10 cellular contexts compared by ENCODE assay signal in genomic region chr1:59266180-59266926, GRCh38. TPM values are rescaled to one million over a fixed set of nuclear protein-coding genes. Genes with fewer than 3 reads are reported as not detected.
DNase-seq lines count a peak whose midpoint lies in the region; ATAC-seq and TF ChIP-seq lines count a peak whose summit lies in the region.
"Had no signal": no experiment of that assay in that cellular context is flagged by ENCODE, and none has a peak within 500 bp of the region (broad histone marks: within the 10 kb centered on the region; RNA-seq: fewer than 3 reads in every experiment).

No MANE protein-coding gene starts in this region.

- H4K20me1 ChIP-seq in hepatocyte (ENCODE audit: insufficient read depth, poor library complexity, severe bottlenecking) (no peaks in the 10 kb centered on the region), PC-3 (ENCODE audit: low read length) (no peaks in the 10 kb centered on the region)

- H3K79me1 ChIP-seq in mesenchymal stem cell (replicated peaks; ENCODE audit: low read length, poor library complexity, severe bottlenecking): no peaks in the 10 kb centered on the region

- no peaks in the 10 kb centered on the region for H3F3A ChIP-seq in PC-3 (ENCODE audit: low read length, unreplicated experiment)

- POLR2A ChIA-PET in PC-3 (lab: Charles Lee; ENCODE audit: unreplicated experiment): no interaction called here

- no peak overlapping the region for H3K14ac ChIP-seq in mesenchymal stem cell (ENCODE audit: low read length in 2 of 2)

- H3K23ac ChIP-seq in mesenchymal stem cell (ENCODE audit: low read length in 2 of 2): no peak overlapping the region

- H4K91ac ChIP-seq in mesenchymal stem cell (ENCODE audit: low read length): no peak overlapping the region

- H3K36me3 ChIP-seq in mesenchymal stem cell (ENCODE audit: control insufficient read depth in 1 of 2, insufficient read depth in 2 of 2, low read depth in 1 of 2, low read length in 2 of 2) (no peaks in the 10 kb centered on the region), hepatocyte (replicated peaks; ENCODE audit: insufficient read depth, low read depth) (no peaks in the 10 kb centered on the region), PC-3 (ENCODE audit: low read depth, low read length) (no peaks in the 10 kb centered on the region)

- DNase-seq in left cardiac atrium (no peak), mesenchymal stem cell (no peak), hepatocyte (ENCODE audit: low spot score) (no peak), PC-3 (no peak)
- DNase-seq in natural killer cell treated with Interleukin-12 subunit alpha and Interleukin-12 subunit beta and Interleukin-15 and Interleukin-18, amount 100 ng/mL, for 72 hours (ENCODE audit: low spot score): no peak
- DNase-seq: T-helper 2 cell had no signal

- H2BK5ac ChIP-seq in mesenchymal stem cell (ENCODE audit: low read depth, low read length, poor library complexity, severe bottlenecking): no peak overlapping the region

- TF ChIP-seq CTCF in hepatocyte (IDR thresholded peaks at IDR 0.05; ENCODE audit: poor library complexity) (no peak), PC-3 (conservative IDR thresholded peaks at IDR 0.05; ENCODE audit: low read depth, low read length) (no peak)

- ATAC-seq in GM18511 (IDR thresholded peaks at IDR 0.05; ENCODE audit: unreplicated experiment) (peak; percentile 95), GM21576 (IDR thresholded peaks at IDR 0.05; ENCODE audit: unreplicated experiment) (peak; percentile 87), HG03457 (IDR thresholded peaks at IDR 0.05; ENCODE audit: unreplicated experiment) (peak; percentile 67), left cardiac atrium (peak; percentile 47 to 61), PC-3 (no peak)
- no peak for ATAC-seq in natural killer cell treated with Interleukin-12 subunit alpha and Interleukin-12 subunit beta and Interleukin-15 and Interleukin-18, amount 100 ng/mL, for 72 hours

- H2BK12ac ChIP-seq in mesenchymal stem cell (ENCODE audit: low read length in 2 of 2): no peak overlapping the region

- H3K4me3 Mint-ChIP-seq in natural killer cell treated with Interleukin-12 subunit alpha and Interleukin-12 subunit beta and Interleukin-15 and Interleukin-18, amount 100 ng/mL, for 72 hours: no peak overlapping the region

- H3K27me3 Mint-ChIP-seq in natural killer cell treated with Interleukin-12 subunit alpha and Interleukin-12 subunit beta and Interleukin-15 and Interleukin-18, amount 100 ng/mL, for 72 hours: peaks cover 0 to 7% of the 10 kb centered on the region in 2 donors

- peaks cover 4 to 13% of the 10 kb centered on the region in 2 donors for H3K4me1 Mint-ChIP-seq in natural killer cell treated with Interleukin-12 subunit alpha and Interleukin-12 subunit beta and Interleukin-15 and Interleukin-18, amount 100 ng/mL, for 72 hours (ENCODE audit: low read depth in 2 of 2)

- H3K27ac ChIP-seq in mesenchymal stem cell (ENCODE audit: low read length, poor library complexity, severe bottlenecking): no peak overlapping the region
- H3K27ac ChIP-seq in hepatocyte: no peak overlapping the region
- no peak overlapping the region for H3K27ac ChIP-seq in PC-3 (ENCODE audit: low read length)
- H3K27ac ChIP-seq: KMS-11 had no signal

- BruUV-seq in PC-3 (replicated peaks; lab: Mats Ljungman, UMichigan): no TSS peak

- H3K27me3 ChIP-seq in mesenchymal stem cell (ENCODE audit: control insufficient read depth in 1 of 2, insufficient read depth in 1 of 2, low read length in 2 of 2) (no peaks in the 10 kb centered on the region), hepatocyte (no peaks in the 10 kb centered on the region), PC-3 (ENCODE audit: low read length) (no peaks in the 10 kb centered on the region)

- no peaks in the 10 kb centered on the region for H3K9me3 ChIP-seq in mesenchymal stem cell (ENCODE audit: control insufficient read depth, low read length)
- no peaks in the 10 kb centered on the region for H3K9me3 ChIP-seq in hepatocyte (ENCODE audit: low read depth)
- no peaks in the 10 kb centered on the region for H3K9me3 ChIP-seq in PC-3 (ENCODE audit: low read length)

- H3K79me2 ChIP-seq in hepatocyte: no peaks in the 10 kb centered on the region
- H3K79me2 ChIP-seq in PC-3 (ENCODE audit: low read length): no peaks in the 10 kb centered on the region

- intact Hi-C loops in left cardiac atrium (cut with DNase I) (no loop called here), PC-3 (cut with micrococcal nuclease) (no loop called here)

- H3K9me2 ChIP-seq in hepatocyte (replicated peaks; ENCODE audit: insufficient read depth) (no peaks in the 10 kb centered on the region), PC-3 (replicated peaks; ENCODE audit: low read length) (no peaks in the 10 kb centered on the region)

- H2BK15ac ChIP-seq in mesenchymal stem cell (ENCODE audit: low read depth, poor library complexity, severe bottlenecking): no peak overlapping the region

- H3K9me3 Mint-ChIP-seq in natural killer cell treated with Interleukin-12 subunit alpha and Interleukin-12 subunit beta and Interleukin-15 and Interleukin-18, amount 100 ng/mL, for 72 hours: no peaks in the 10 kb centered on the region

- H3K4ac ChIP-seq in mesenchymal stem cell (ENCODE audit: low read depth in 1 of 2, low read length in 2 of 2): no peak overlapping the region

- H2AFZ ChIP-seq in mesenchymal stem cell (ENCODE audit: low read depth, low read length): no peak overlapping the region
- H2AFZ ChIP-seq in hepatocyte: no peak overlapping the region
- no peak overlapping the region for H2AFZ ChIP-seq in PC-3 (ENCODE audit: low read length)

- H3K18ac ChIP-seq in mesenchymal stem cell (ENCODE audit: low read depth in 1 of 2, low read length in 2 of 2): no peak overlapping the region

- peaks cover 8% of the 10 kb centered on the region for H3K36me3 Mint-ChIP-seq in natural killer cell treated with Interleukin-12 subunit alpha and Interleukin-12 subunit beta and Interleukin-15 and Interleukin-18, amount 100 ng/mL, for 72 hours

- H3K9ac ChIP-seq in mesenchymal stem cell (ENCODE audit: low read length): no peak overlapping the region
- H3K9ac ChIP-seq in PC-3 (ENCODE audit: low read length): no peak overlapping the region
- H3K9ac ChIP-seq: KMS-11 had no signal

- H4K8ac ChIP-seq in mesenchymal stem cell (ENCODE audit: low read length): no peak overlapping the region

- CTCF ChIA-PET in PC-3 (lab: Charles Lee): no interaction called here

- H3K4me1 ChIP-seq in mesenchymal stem cell (ENCODE audit: control insufficient read depth, insufficient read depth, low read depth, low read length) (no peaks in the 10 kb centered on the region), hepatocyte (ENCODE audit: insufficient read depth) (no peaks in the 10 kb centered on the region), PC-3 (ENCODE audit: insufficient read depth, low read length) (no peaks in the 10 kb centered on the region)

- no peak overlapping the region for H3K27ac Mint-ChIP-seq in natural killer cell treated with Interleukin-12 subunit alpha and Interleukin-12 subunit beta and Interleukin-15 and Interleukin-18, amount 100 ng/mL, for 72 hours

- H3K4me2 ChIP-seq in mesenchymal stem cell (ENCODE audit: low read length, poor library complexity, severe bottlenecking): no peak overlapping the region
- H3K4me2 ChIP-seq in hepatocyte: no peak overlapping the region
- H3K4me2 ChIP-seq in PC-3 (ENCODE audit: low read length): no peak overlapping the region
- H3K4me2 ChIP-seq: KMS-11 had no signal

- H2AK5ac ChIP-seq in mesenchymal stem cell (ENCODE audit: low read length, severe bottlenecking): no peak overlapping the region

- no peak overlapping the region for H3K4me3 ChIP-seq in mesenchymal stem cell (ENCODE audit: insufficient read depth in 1 of 2, low read depth in 1 of 2, low read length in 2 of 2)
- no peak overlapping the region for H3K4me3 ChIP-seq in hepatocyte
- H3K4me3 ChIP-seq in PC-3 (ENCODE audit: low read length): no peak overlapping the region

- 88% methylated on average over 3 of the region's 4 CpGs for WGBS in mesenchymal stem cell
- 91% methylated on average over 4 of the region's 4 CpGs for WGBS in hepatocyte (ENCODE audit: low lambda C conversion rate, missing lambda C conversion rate)

- no peak overlapping the region for H2BK120ac ChIP-seq in mesenchymal stem cell (ENCODE audit: low read depth, low read length)

RNA-seq across cellular contexts. Expression of gene FGGY, which starts 30.5 kb away (rescaled TPM):
- total RNA-seq in left cardiac atrium: 10 to 100 TPM; 14.0 to 21.6 TPM
- polyA plus RNA-seq in mesenchymal stem cell (2013, experiment 1 of 2): 3.1 TPM
- 2.7 TPM for polyA plus RNA-seq in mesenchymal stem cell (2013, experiment 2 of 2)
- 13.8 and 20.6 TPM in 2 replicates for total RNA-seq in hepatocyte
- polyA plus RNA-seq in hepatocyte: 18.0 and 25.5 TPM in 2 replicates
- 7.4 and 10.1 TPM in 2 replicates for total RNA-seq in PC-3 (2014; rRNA removed)
- 10 to 100 TPM; 10.9 to 11.9 TPM for total RNA-seq in natural killer cell treated with Interleukin-12 subunit alpha and Interleukin-12 subunit beta and Interleukin-15 and Interleukin-18, amount 100 ng/mL, for 72 hours

Comparison
In these comparisons a context has a peak if more than half of its experiments do, and no peak if none do; other contexts are left out.
1. ATAC-seq: peak in GM18511 (single experiment), GM21576 (single experiment), HG03457 (single experiment) and left cardiac atrium (2 of 2); none in PC-3 (single experiment) and natural killer cell treated with Interleukin-12 subunit alpha and Interleukin-12 subunit beta and Interleukin-15 and Interleukin-18, amount 100 ng/mL, for 72 hours (0 of 2).